ENCODE assay signal across 14 cellular contexts in genomic region chr14:69079747-69080146, GRCh38.
DNase-seq lines count a peak whose midpoint lies in the region; ATAC-seq, FAIRE-seq and TF ChIP-seq lines count a peak whose summit lies in the region.
"Had no signal": no experiment of that assay in that cellular context is flagged by ENCODE, and none has a peak within 500 bp of the region (broad histone marks: within the 10 kb centered on the region; RNA-seq: fewer than 3 reads in every experiment).

No MANE protein-coding gene starts in this region.

- BruUV-seq in PC-3 (replicated peaks; lab: Mats Ljungman, UMichigan): TSS peak; percentile 79

- no peak overlapping the region for H3K4me3 Mint-ChIP-seq in activated T-helper 17 cell treated with anti-CD3 and anti-CD28 coated beads, Interleukin-2, amount 50 U/mL, for 72 hours

- WGBS in hepatocyte (ENCODE audit: low lambda C conversion rate, missing lambda C conversion rate): 91% methylated on average over 2 of the region's 2 CpGs

- H3K79me2 ChIP-seq in PC-3 (ENCODE audit: low read length) (peaks cover 11% of the 10 kb centered on the region; the same call in 1 of the 2 replicates), hepatocyte (peaks cover 13% of the 10 kb centered on the region)

- POLR2A ChIA-PET in PC-3 (lab: Charles Lee; ENCODE audit: unreplicated experiment): interaction anchor here (0.5 to 1.1 kb wide), 4 partner anchors 68 to 103 kb away, joined by 3 to 9 read pairs (median 6); partner anchors contain the start of gene ACTN1

- no peaks in the 10 kb centered on the region for H3K9me3 Mint-ChIP-seq in activated T-helper 17 cell treated with anti-CD3 and anti-CD28 coated beads, Interleukin-2, amount 50 U/mL, for 72 hours

- H3K27ac Mint-ChIP-seq in activated T-helper 17 cell treated with anti-CD3 and anti-CD28 coated beads, Interleukin-2, amount 50 U/mL, for 72 hours: no peak overlapping the region

- ATAC-seq in PC-3: no peak
- no peak for ATAC-seq in activated T-helper 17 cell treated with anti-CD3 and anti-CD28 coated beads, Interleukin-2, amount 50 U/mL, for 72 hours (replicated peaks)
- ATAC-seq: sciatic nerve had no signal

- H3K36me3 ChIP-seq in PC-3 (ENCODE audit: low read depth, low read length) (0 out of 2 replicates have a peak, but pooled peaks cover 3% of the 10 kb centered on the region), ascending aorta (peaks cover 2 to 21% of the 10 kb centered on the region in 2 donors), hepatocyte (replicated peaks; ENCODE audit: insufficient read depth, low read depth) (no peaks in the 10 kb centered on the region), skeletal muscle satellite cell (ENCODE audit: insufficient read depth, low read length) (peaks cover 15% of the 10 kb centered on the region)

- no peaks in the 10 kb centered on the region for H3K27me3 Mint-ChIP-seq in activated T-helper 17 cell treated with anti-CD3 and anti-CD28 coated beads, Interleukin-2, amount 50 U/mL, for 72 hours

- no peaks in the 10 kb centered on the region for H3K9me3 ChIP-seq in PC-3 (ENCODE audit: low read length)
- H3K9me3 ChIP-seq in ascending aorta: no peaks in the 10 kb centered on the region
- no peaks in the 10 kb centered on the region for H3K9me3 ChIP-seq in hepatocyte (ENCODE audit: low read depth)
- H3K9me3 ChIP-seq in skeletal muscle satellite cell (replicated peaks; ENCODE audit: low read length): no peaks in the 10 kb centered on the region
- H3K9me3 ChIP-seq: tibial nerve had no signal

- H2AFZ ChIP-seq in PC-3 (ENCODE audit: low read length): 0 out of 2 replicates have a peak overlapping the region, but pooled peaks have one; percentile 18
- no peak overlapping the region for H2AFZ ChIP-seq in hepatocyte

- peaks cover 25% of the 10 kb centered on the region for H3F3A ChIP-seq in PC-3 (ENCODE audit: low read length, unreplicated experiment)

- H3K4me2 ChIP-seq in PC-3 (ENCODE audit: low read length) (peak overlapping the region; percentile 76), hepatocyte (no peak overlapping the region), skeletal muscle satellite cell (ENCODE audit: low read length) (peak overlapping the region; percentile 73)

- H3K36me3 Mint-ChIP-seq in activated T-helper 17 cell treated with anti-CD3 and anti-CD28 coated beads, Interleukin-2, amount 50 U/mL, for 72 hours (ENCODE audit: low read depth): peaks cover 72% of the 10 kb centered on the region

- H3K27me3 ChIP-seq in PC-3 (ENCODE audit: low read length) (no peaks in the 10 kb centered on the region), ascending aorta (no peaks in the 10 kb centered on the region), hepatocyte (no peaks in the 10 kb centered on the region), skeletal muscle satellite cell (ENCODE audit: control insufficient read depth, insufficient read depth, low read length) (no peaks in the 10 kb centered on the region)
- H3K27me3 ChIP-seq: tibial nerve had no signal

- H3K9me2 ChIP-seq in PC-3 (replicated peaks; ENCODE audit: low read length) (no peaks in the 10 kb centered on the region), hepatocyte (replicated peaks; ENCODE audit: insufficient read depth) (no peaks in the 10 kb centered on the region)

- TF ChIP-seq CTCF in PC-3 (conservative IDR thresholded peaks at IDR 0.05; ENCODE audit: low read depth, low read length) (no peak), ascending aorta (IDR thresholded peaks at IDR 0.05) (no peak), hepatocyte (IDR thresholded peaks at IDR 0.05; ENCODE audit: poor library complexity) (no peak)

- H4K20me1 ChIP-seq in PC-3 (ENCODE audit: low read length) (no peaks in the 10 kb centered on the region), hepatocyte (ENCODE audit: insufficient read depth, poor library complexity, severe bottlenecking) (no peaks in the 10 kb centered on the region)

- intact Hi-C loops in PC-3 (cut with micrococcal nuclease): loop anchor here (1.0 to 2.0 kb wide), 4 partner anchors 15 to 128 kb away; partner anchors contain the start of gene ACTN1
- intact Hi-C loops in ascending aorta (cut with DNase I): loop anchor here (2.0 kb wide), 1 partner anchor 33 kb away; no protein-coding TSS in a partner anchor

- CTCF ChIA-PET in PC-3 (lab: Charles Lee): interaction anchor here (0.5 to 1.4 kb wide), 5 partner anchors 10 to 77 kb away, joined by 3 to 5 read pairs (median 3); no protein-coding TSS in a partner anchor

- H3K4me3 ChIP-seq in PC-3 (ENCODE audit: low read length) (peak overlapping the region; percentile 20; the same call in 1 of the 2 replicates), ascending aorta (no peak overlapping the region), hepatocyte (no peak overlapping the region), skeletal muscle satellite cell (ENCODE audit: low read length) (no peak overlapping the region)
- H3K4me3 ChIP-seq: tibial nerve had no signal

- FAIRE-seq in H54 (lab: Jason Lieb, UNC): no peak
- FAIRE-seq: endometrium had no signal

- H3K4me1 Mint-ChIP-seq in activated T-helper 17 cell treated with anti-CD3 and anti-CD28 coated beads, Interleukin-2, amount 50 U/mL, for 72 hours: peaks cover 5% of the 10 kb centered on the region

- no peak for TF ChIP-seq POLR2A in H54 (IDR thresholded peaks at IDR 0.05; ENCODE audit: low read depth, low read length)

- H3K4me1 ChIP-seq in PC-3 (ENCODE audit: insufficient read depth, low read length) (peaks cover 52% of the 10 kb centered on the region), ascending aorta (peaks cover 9 to 27% of the 10 kb centered on the region in 2 donors), hepatocyte (ENCODE audit: insufficient read depth) (peaks cover 21% of the 10 kb centered on the region), skeletal muscle satellite cell (ENCODE audit: control insufficient read depth, insufficient read depth, low read length) (peaks cover 40% of the 10 kb centered on the region)

- DNase-seq in PC-3 (no peak), ascending aorta (ENCODE audit: low spot score in 2 of 2) (no peak), hepatocyte (ENCODE audit: low spot score) (no peak), dedifferentiated amniotic fluid mesenchymal stem cell (ENCODE audit: extremely low spot score) (no peak), H54 (ENCODE audit: insufficient read length, low spot score) (no peak)
- DNase-seq in activated CD4-positive, alpha-beta T cell treated with anti-CD3 and anti-CD28 coated beads, Interleukin-2, amount 50 U/mL, for 48 hours: no peak
- DNase-seq: NCI-H1092, NCI-H510A, WERI-Rb-1 had no signal

- H3K27ac ChIP-seq in PC-3 (ENCODE audit: low read length): peak overlapping the region; percentile 94
- peak overlapping the region; percentile 89 to 90 for H3K27ac ChIP-seq in ascending aorta
- H3K27ac ChIP-seq in hepatocyte: peak overlapping the region; percentile 87
- H3K27ac ChIP-seq: tibial nerve, WERI-Rb-1 had no signal

- H3K9ac ChIP-seq in PC-3 (ENCODE audit: low read length) (peak overlapping the region; percentile 72), skeletal muscle satellite cell (ENCODE audit: low read depth, low read length) (peak overlapping the region; percentile 78)
